In the genomic region with DNA sequence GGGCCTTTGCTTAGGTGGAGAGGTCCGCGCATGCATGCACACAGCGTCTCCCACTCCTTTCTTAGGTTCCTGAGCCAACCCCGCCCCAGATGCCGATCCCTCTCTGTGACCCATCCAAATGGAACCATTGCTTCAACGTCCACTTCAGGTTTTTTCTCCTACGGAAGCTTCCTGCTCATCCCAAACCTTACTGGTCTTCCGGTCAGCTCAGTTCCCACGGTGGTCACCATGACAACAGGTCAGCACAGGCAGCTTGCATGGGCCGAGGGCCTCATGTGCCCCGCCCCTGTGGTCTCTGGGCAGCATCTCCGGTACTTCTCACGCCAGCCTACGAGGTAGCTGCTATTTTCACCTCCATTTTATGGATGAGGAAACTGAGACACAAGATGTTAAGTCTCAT, we compare ENCODE assay signal across 1 cellular context.
TF ChIP-seq lines count a peak whose summit lies in the region.

No MANE protein-coding gene starts in this region.

TF ChIP-seq in GM23338, 12 proteins besides CTCF, POLR2A, EP300 and RAD21 (continued from another document):
- TF ChIP-seq ZNF462 (CRISPR knock-in tag; IDR thresholded peaks at IDR 0.05): no peak
- no peak for TF ChIP-seq EZH2phosphoT487 (IDR thresholded peaks at IDR 0.05; ENCODE audit: unreplicated experiment)
- TF ChIP-seq EZH2 (IDR thresholded peaks at IDR 0.05; ENCODE audit: low read depth, unreplicated experiment): no peak
- no peak for TF ChIP-seq JUNB (IDR thresholded peaks at IDR 0.05; ENCODE audit: unreplicated experiment)
